ENCODE assay signal across 11 cellular contexts in genomic region chr4:42653606-42654560, GRCh38. TPM values are rescaled to one million over a fixed set of nuclear protein-coding genes. Genes with fewer than 3 reads are reported as not detected.
DNase-seq lines count a peak whose midpoint lies in the region; ATAC-seq, FAIRE-seq and TF ChIP-seq lines count a peak whose summit lies in the region.
"Had no signal": no experiment of that assay in that cellular context is flagged by ENCODE, and none has a peak within 500 bp of the region (broad histone marks: within the 10 kb centered on the region; RNA-seq: fewer than 3 reads in every experiment).

No MANE protein-coding gene starts in this region.

- peaks cover 3 to 5% (median 5%) of the 10 kb centered on the region in 5 donors for H3K9me3 Mint-ChIP-seq in CD8-positive, alpha-beta memory T cell

- TF ChIP-seq CTCF in pancreas (IDR thresholded peaks at IDR 0.05) = no peak

- no peak overlapping the region for H3K27ac ChIP-seq in CD8-positive, alpha-beta memory T cell (ENCODE audit: low read depth, low read length)
- peak overlapping the region; percentile 85 for H3K27ac ChIP-seq in caudate nucleus (ENCODE audit: low read depth, low read length)
- H3K27ac ChIP-seq in pancreas = peak overlapping the region in 3 of 4 donors; percentile 86 to 94 (median 92)

- no peak for FAIRE-seq in pancreas (lab: Jason Lieb, UNC)

- no peaks in the 10 kb centered on the region for H3K27me3 ChIP-seq in CD8-positive, alpha-beta memory T cell (ENCODE audit: insufficient read depth, low read length, poor library complexity, severe bottlenecking)
- no peaks in the 10 kb centered on the region for H3K27me3 ChIP-seq in pancreas
- H3K27me3 ChIP-seq: Peyer's patch had no signal

- no peak for ATAC-seq in pancreas
- ATAC-seq in HG02840 (IDR thresholded peaks at IDR 0.05; ENCODE audit: low FRiP score, unreplicated experiment) = no peak

- H3K4me3 ChIP-seq in CD8-positive, alpha-beta memory T cell (ENCODE audit: low read length) = no peak overlapping the region
- H3K4me3 ChIP-seq in pancreas = no peak overlapping the region

- peaks cover 36% of the 10 kb centered on the region for H3K4me1 ChIP-seq in CD8-positive, alpha-beta memory T cell (ENCODE audit: insufficient read depth, low read length)
- peaks cover 15 to 34% (median 22%) of the 10 kb centered on the region in 3 donors for H3K4me1 ChIP-seq in pancreas

- peaks cover 18 to 49% (median 22%) of the 10 kb centered on the region in 3 donors for H3K36me3 Mint-ChIP-seq in CD8-positive, alpha-beta memory T cell

- H3K36me3 ChIP-seq in CD8-positive, alpha-beta memory T cell (ENCODE audit: insufficient read depth, low read length) = no peaks in the 10 kb centered on the region
- H3K36me3 ChIP-seq in pancreas = no peaks in the 10 kb centered on the region
- H3K36me3 ChIP-seq: Peyer's patch had no signal

- 46 to 48% methylated on average over 8 of the region's 8 CpGs for WGBS in pancreas, 2 donors

- H3K4me1 Mint-ChIP-seq in CD8-positive, alpha-beta memory T cell = peaks cover 67 to 81% (median 77%) of the 10 kb centered on the region in 3 donors

- peak overlapping the region; percentile 47 to 97 (median 88) for H3K27ac Mint-ChIP-seq in CD8-positive, alpha-beta memory T cell

- CTCF ChIA-PET in CD8-positive, alpha-beta memory T cell (lab: Charles Lee) = interaction anchor here (3.6 kb wide), 1 partner anchor 85 kb away, joined by 11 read pairs; no protein-coding TSS in a partner anchor

- no peak for DNase-seq in CD8-positive, alpha-beta memory T cell
- peak; percentile 43 for DNase-seq in M059J (ENCODE audit: low read depth)
- DNase-seq in caudate nucleus (lab: John Stamatoyannopoulos, UW) = no peak
- no peak for DNase-seq in pancreas
- DNase-seq in GM19238 (ENCODE audit: insufficient read length, low spot score) = no peak
- DNase-seq in activated CD4-positive, alpha-beta T cell treated with anti-CD3 and anti-CD28 coated beads for 48 hours = no peak
- DNase-seq in NCI-H1048 (lab: John Stamatoyannopoulos, UW) = no peak
- DNase-seq: activated CD4-positive, alpha-beta T cell treated with anti-CD3 and anti-CD28 coated beads, Interleukin-2, amount 10 ng/mL, durations not matched to agents 7 days and 5 days; DND-41 had no signal

- H3K27me3 Mint-ChIP-seq in CD8-positive, alpha-beta memory T cell = no peaks in the 10 kb centered on the region
- H3K27me3 Mint-ChIP-seq: activated CD4-positive, alpha-beta T cell treated with anti-CD3 and anti-CD28 coated beads, Interleukin-2, amount 10 ng/mL, durations not matched to agents 7 days and 5 days had no signal

- intact Hi-C loops in pancreas (cut with DNase I) = no loop called here

- no peaks in the 10 kb centered on the region for H3K9me3 ChIP-seq in CD8-positive, alpha-beta memory T cell (ENCODE audit: low read length)
- H3K9me3 ChIP-seq in pancreas = no peaks in the 10 kb centered on the region
- H3K9me3 ChIP-seq: Peyer's patch had no signal

- POLR2A ChIA-PET in CD8-positive, alpha-beta memory T cell (lab: Charles Lee) = no interaction called here

- H3K4me3 Mint-ChIP-seq in CD8-positive, alpha-beta memory T cell = peak overlapping the region; percentile 93 to 99 (median 97)

RNA-seq across cellular contexts. Expression of gene ATP8A1, which starts 3.0 kb away (rescaled TPM):
- total RNA-seq in CD8-positive, alpha-beta memory T cell = 10 to 100 TPM; 23.3 to 24.4 TPM
- polyA plus RNA-seq in CD8-positive, alpha-beta memory T cell = 13.8 TPM
- total RNA-seq in M059J (2014; rRNA removed; shearing (Covaris generic)) = 0.81 and 1.3 TPM in 2 replicates
- total RNA-seq in pancreas = 10 to 100 TPM in 4 of 6 donors, 1 to 10 TPM in 2; 8.2 to 15.3 (median 11.1) TPM
- polyA plus RNA-seq in pancreas = 10 to 100 TPM in 1 of 2 donors, 1 to 10 TPM in 1; 4.8 to 11.2 TPM
